27 cellular contexts compared by ENCODE assay signal in genomic region chr1:155410931-155411330, GRCh38.
"Had no signal": no experiment of that assay in that cellular context is flagged by ENCODE, and none has a peak within 500 bp of the region (broad histone marks: within the 10 kb centered on the region; RNA-seq: fewer than 3 reads in every experiment).

No MANE protein-coding gene starts in this region.

- H3K9me3 ChIP-seq: breast epithelium, colonic mucosa, esophagus muscularis mucosa, neutrophil, ovary, prostate gland, spleen, testis, uterus had no signal

- H3K9me3 Mint-ChIP-seq: activated naive CD4-positive, alpha-beta T cell treated with anti-CD3 and anti-CD28 coated beads, Interleukin-2, amount 50 U/mL, for 24 hours; central memory CD8-positive, alpha-beta T cell; immature natural killer cell; natural killer cell treated with Interleukin-12 subunit alpha and Interleukin-12 subunit beta and Interleukin-15 and Interleukin-18, amount 100 ng/mL, for 72 hours; T-helper 1 cell treated with Interleukin-12 subunit alpha and Interleukin-12 subunit beta and Interleukin-4 antibody, amounts not matched to agents 30 μg/mL and 1 μg/mL, for 36 hours had no signal

- H2AFZ ChIP-seq: hepatocyte had no signal

- H3K4me3 ChIP-seq: breast epithelium, colonic mucosa, dorsolateral prefrontal cortex, esophagus muscularis mucosa, hepatocyte, lung, ovary, prostate gland, spleen, testis, uterus had no signal

- H3K27me3 Mint-ChIP-seq: activated naive CD4-positive, alpha-beta T cell treated with anti-CD3 and anti-CD28 coated beads, Interleukin-2, amount 50 U/mL, for 24 hours; central memory CD8-positive, alpha-beta T cell; natural killer cell treated with Interleukin-12 subunit alpha and Interleukin-12 subunit beta and Interleukin-15 and Interleukin-18, amount 100 ng/mL, for 72 hours had no signal

- H3K27me3 ChIP-seq: breast epithelium, colonic mucosa, dorsolateral prefrontal cortex, esophagus muscularis mucosa, hepatocyte, neutrophil, ovary, spleen, testis, uterus had no signal

- H3K4me1 ChIP-seq: breast epithelium, colonic mucosa, esophagus muscularis mucosa, prostate gland, spleen, testis, uterus had no signal

- H3K36me3 ChIP-seq: breast epithelium, ovary, prostate gland, uterus had no signal

- DNase-seq: activated CD4-positive, CD25-positive, alpha-beta regulatory T cell; activated CD8-positive, alpha-beta memory T cell treated with anti-CD3 and anti-CD28 coated beads for 24 hours; activated CD8-positive, alpha-beta memory T cell treated with anti-CD3 and anti-CD28 coated beads, Interleukin-2, amount 50 U/mL, for 4 hours; activated gamma-delta T cell treated with Interleukin-2 at 50 U/mL for 16 hours; amniotic stem cell; colonic mucosa; dorsolateral prefrontal cortex; glutamatergic neuron; immature natural killer cell; ovary; spleen; stimulated activated CD4-positive, alpha-beta T cell treated with anti-CD3 and anti-CD28 coated beads, Interleukin-4, amount 100 ng/mL, for 1 hour; stimulated activated naive CD4-positive, alpha-beta T cell; testis; uterus had no signal

- H3K36me3 Mint-ChIP-seq: natural killer cell treated with Interleukin-12 subunit alpha and Interleukin-12 subunit beta and Interleukin-15 and Interleukin-18, amount 100 ng/mL, for 72 hours had no signal

- H3K27ac Mint-ChIP-seq: natural killer cell treated with Interleukin-12 subunit alpha and Interleukin-12 subunit beta and Interleukin-15 and Interleukin-18, amount 100 ng/mL, for 72 hours; T-helper 1 cell treated with Interleukin-12 subunit alpha and Interleukin-12 subunit beta and Interleukin-4 antibody, amounts not matched to agents 30 μg/mL and 1 μg/mL, for 36 hours had no signal

- ATAC-seq: left lobe of liver; natural killer cell treated with Interleukin-12 subunit alpha and Interleukin-12 subunit beta and Interleukin-15 and Interleukin-18, amount 100 ng/mL, for 72 hours had no signal

- H3K4me3 Mint-ChIP-seq: activated naive CD4-positive, alpha-beta T cell treated with anti-CD3 and anti-CD28 coated beads, Interleukin-2, amount 50 U/mL, for 24 hours; central memory CD8-positive, alpha-beta T cell; immature natural killer cell; natural killer cell treated with Interleukin-12 subunit alpha and Interleukin-12 subunit beta and Interleukin-15 and Interleukin-18, amount 100 ng/mL, for 72 hours; T-helper 1 cell treated with Interleukin-12 subunit alpha and Interleukin-12 subunit beta and Interleukin-4 antibody, amounts not matched to agents 30 μg/mL and 1 μg/mL, for 36 hours had no signal

- H3K27ac ChIP-seq: breast epithelium, colonic mucosa, esophagus muscularis mucosa, hepatocyte, neutrophil, ovary, prostate gland, spleen, testis, uterus had no signal

- FAIRE-seq: frontal cortex had no signal

- H3K4me2 ChIP-seq: hepatocyte had no signal
